ENCODE assay signal across 8 cellular contexts in genomic region chr20:38460040-38460623, GRCh38. TPM values are rescaled to one million over a fixed set of nuclear protein-coding genes. Genes with fewer than 3 reads are reported as not detected.
A peak's percentile ranks its signal among the peaks of the same experiment; 100 is the strongest.
DNase-seq lines count a peak whose midpoint lies in the region; ATAC-seq, FAIRE-seq and TF ChIP-seq lines count a peak whose summit lies in the region.

No MANE protein-coding gene starts in this region.

- peaks cover 6% of the 10 kb centered on the region for H3K4me1 Mint-ChIP-seq in type B pancreatic cell (ENCODE audit: unreplicated experiment)

- ATAC-seq in foreskin keratinocyte = peak; percentile 98
- no peak for ATAC-seq in GM18502 (IDR thresholded peaks at IDR 0.05; ENCODE audit: poor library complexity, unreplicated experiment)

- H3K4me1 ChIP-seq in foreskin keratinocyte = peaks cover 8% of the 10 kb centered on the region

- peak overlapping the region; percentile 8 for H3K4me3 Mint-ChIP-seq in type B pancreatic cell

- H3K27ac ChIP-seq in foreskin keratinocyte = no peak overlapping the region

- peak; percentile 95 for FAIRE-seq in RCC 7860 (lab: Jason Lieb, UNC)

- peak overlapping the region; percentile 42 for H3K27ac Mint-ChIP-seq in type B pancreatic cell

- peak; percentile 14 for DNase-seq in SKM-1 treated with dmso at 0.1 percent for 144 hours (lab: John Stamatoyannopoulos, UW; ENCODE audit: unreplicated experiment)
- no peak for DNase-seq in SKM-1 (lab: John Stamatoyannopoulos, UW; ENCODE audit: unreplicated experiment)
- peak; percentile 89 for DNase-seq in RCC 7860 (ENCODE audit: low spot score)
- peak; percentile 75 to 89 for DNase-seq in foreskin keratinocyte
- no peak for DNase-seq in type B pancreatic cell (ENCODE audit: extremely low spot score, unreplicated experiment)
- no peak for DNase-seq in NK-92 treated with Interleukin-12 subunit alpha and Interleukin-12 subunit beta, amount 100 ng/mL, for 24 hours (lab: John Stamatoyannopoulos, UW)
- DNase-seq in activated CD4-positive, alpha-beta T cell treated with anti-CD3 and anti-CD28 coated beads, Interleukin-2, amount 50 U/mL, for 4 hours = no peak

- peaks cover 3% of the 10 kb centered on the region for H3K27me3 Mint-ChIP-seq in type B pancreatic cell

- H3K36me3 Mint-ChIP-seq in type B pancreatic cell = no peaks in the 10 kb centered on the region

- TF ChIP-seq CTCF in foreskin keratinocyte (conservative IDR thresholded peaks at IDR 0.05) = no peak
- TF ChIP-seq CTCF in type B pancreatic cell (conservative IDR thresholded peaks at IDR 0.05) = no peak

- no peaks in the 10 kb centered on the region for H3K27me3 ChIP-seq in foreskin keratinocyte

- no peaks in the 10 kb centered on the region for H3K9me3 Mint-ChIP-seq in type B pancreatic cell

RNA-seq across cellular contexts. Expression of gene RALGAPB, which starts 12.5 kb away (rescaled TPM):
- total RNA-seq in foreskin keratinocyte (25.9 and 30.9 TPM in 2 replicates), type B pancreatic cell (ENCODE audit: low replicate concordance) (38.2 and 39.6 TPM in 2 replicates)
- 5.5 and 6.1 TPM in 2 replicates for polyA plus RNA-seq in foreskin keratinocyte

RNA-seq across cellular contexts. Expression of gene SNHG17, which starts 25.0 kb away (rescaled TPM):
- total RNA-seq in foreskin keratinocyte (30.6 and 46.9 TPM in 2 replicates), type B pancreatic cell (ENCODE audit: low replicate concordance) (37.2 and 57.0 TPM in 2 replicates)
- 59.1 and 101 TPM in 2 replicates for polyA plus RNA-seq in foreskin keratinocyte

Comparison
In these comparisons a context has a peak if more than half of its experiments do, and no peak if none do; other contexts are left out.
1. DNase-seq: peak in SKM-1 treated with dmso at 0.1 percent for 144 hours (single experiment), RCC 7860 (single experiment) and foreskin keratinocyte (2 of 2); none in SKM-1 (single experiment), type B pancreatic cell (single experiment), NK-92 treated with Interleukin-12 subunit alpha and Interleukin-12 subunit beta, amount 100 ng/mL, for 24 hours (single experiment) and activated CD4-positive, alpha-beta T cell treated with anti-CD3 and anti-CD28 coated beads, Interleukin-2, amount 50 U/mL, for 4 hours (0 of 2).